1 cellular context compared by ENCODE assay signal in the genomic region with DNA sequence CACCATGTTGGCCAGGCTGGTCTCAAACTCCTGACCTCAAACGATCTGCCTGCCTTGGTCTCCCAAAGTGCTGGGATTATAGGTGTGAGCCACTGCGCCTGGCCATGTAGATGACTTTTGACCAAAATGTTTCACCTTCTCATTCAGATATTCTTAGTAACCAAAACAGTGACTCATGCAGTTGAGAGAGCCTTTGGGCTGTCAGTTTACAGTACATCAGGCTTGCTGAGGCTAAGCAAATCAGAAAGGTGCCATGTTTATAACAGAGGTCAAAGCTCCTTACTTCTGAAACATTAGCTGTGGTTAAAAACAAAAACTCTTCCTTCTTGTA.
TF ChIP-seq lines count a peak whose summit lies in the region.

No MANE protein-coding gene starts in this region.

TF ChIP-seq in K562, 482 proteins besides CTCF, POLR2A, EP300 and RAD21 (continued from another document):
- TF ChIP-seq, protein P1, sequence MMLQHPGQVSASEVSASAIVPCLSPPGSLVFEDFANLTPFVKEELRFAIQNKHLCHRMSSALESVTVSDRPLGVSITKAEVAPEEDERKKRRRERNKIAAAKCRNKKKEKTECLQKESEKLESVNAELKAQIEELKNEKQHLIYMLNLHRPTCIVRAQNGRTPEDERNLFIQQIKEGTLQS (IDR thresholded peaks at IDR 0.05), result peak; percentile 72; the same call in 1 of the 2 replicates
- TF ChIP-seq, protein P1 (CRISPR knock-in tag; conservative IDR thresholded peaks at IDR 0.05), result no peak
- no peak for TF ChIP-seq NBN (IDR thresholded peaks at IDR 0.05; ENCODE audit: low read depth)
TF ChIP-seq in K562: peak in this region for 4.
